18 cellular contexts compared by ENCODE assay signal in the genomic region with DNA sequence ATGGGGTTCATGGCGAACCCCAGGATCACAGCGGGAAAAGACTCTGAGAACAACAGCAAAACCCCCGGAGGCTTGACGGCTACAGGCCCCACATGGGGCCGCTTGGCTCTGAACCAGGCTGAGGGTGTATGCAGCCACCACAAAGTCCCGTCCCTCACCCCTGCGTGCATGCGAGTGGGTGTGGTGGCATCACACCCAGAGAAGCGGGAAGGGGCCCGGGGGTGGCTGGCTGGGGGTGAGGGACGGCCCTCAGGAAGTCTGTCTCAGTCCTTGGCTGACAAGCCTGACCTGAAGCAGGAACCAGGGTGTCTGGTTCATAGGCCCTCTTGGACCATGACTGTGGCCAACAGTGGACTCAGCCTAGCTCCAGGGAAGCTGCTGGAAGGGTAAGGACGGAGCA.
"Had no signal": no experiment of that assay in that cellular context is flagged by ENCODE, and none has a peak within 500 bp of the region (broad histone marks: within the 10 kb centered on the region; RNA-seq: fewer than 3 reads in every experiment).

No MANE protein-coding gene starts in this region.

- H3K4me3 Mint-ChIP-seq: activated CD4-positive, alpha-beta memory T cell treated with anti-CD3 and anti-CD28 coated beads, Interleukin-2, amount 10 ng/mL, durations not matched to agents 7 days and 5 days; activated naive CD4-positive, alpha-beta T cell treated with anti-CD3 and anti-CD28 coated beads, Interleukin-2, amount 50 U/mL, for 24 hours; activated T-cell treated with anti-CD3 and anti-CD28 coated beads, Interleukin-2, amount 50 U/mL, for 24 hours; naive thymus-derived CD8-positive, alpha-beta T cell; stimulated activated naive CD8-positive, alpha-beta T cell treated with anti-CD3 and anti-CD28 coated beads, Interleukin-15, Interleukin-2, amounts not matched to agents 100 ng/mL and 50 ng/mL, for 24 hours had no signal

- H3K27ac ChIP-seq: adrenal gland, cardiac muscle cell, esophagus muscularis mucosa, neutrophil, suprapubic skin, VCaP had no signal

- H3K27me3 Mint-ChIP-seq: activated CD4-positive, alpha-beta memory T cell treated with anti-CD3 and anti-CD28 coated beads, Interleukin-2, amount 10 ng/mL, durations not matched to agents 7 days and 5 days; activated naive CD4-positive, alpha-beta T cell treated with anti-CD3 and anti-CD28 coated beads, Interleukin-2, amount 50 U/mL, for 24 hours; activated T-cell treated with anti-CD3 and anti-CD28 coated beads, Interleukin-2, amount 50 U/mL, for 24 hours; naive thymus-derived CD8-positive, alpha-beta T cell; stimulated activated naive CD8-positive, alpha-beta T cell treated with anti-CD3 and anti-CD28 coated beads, Interleukin-15, Interleukin-2, amounts not matched to agents 100 ng/mL and 50 ng/mL, for 24 hours had no signal

- H3K27me3 ChIP-seq: adrenal gland, cardiac muscle cell, esophagus muscularis mucosa, neutrophil, suprapubic skin had no signal

- DNase-seq: activated CD4-positive, alpha-beta memory T cell treated with anti-CD3 and anti-CD28 coated beads, Interleukin-2, amount 10 ng/mL, durations not matched to agents 7 days and 5 days; activated CD4-positive, alpha-beta T cell treated with anti-CD3 and anti-CD28 coated beads for 1 hour; activated effector memory CD4-positive, alpha-beta T cell treated with Interleukin-2 at 50 U/mL for 16 hours; activated T-cell treated with anti-CD3 and anti-CD28 coated beads, Interleukin-2, amount 50 U/mL, for 24 hours; adrenal gland; left colon; mammary epithelial cell; retina; small intestine; trophoblast cell had no signal

- H3K9me3 Mint-ChIP-seq: activated CD4-positive, alpha-beta memory T cell treated with anti-CD3 and anti-CD28 coated beads, Interleukin-2, amount 10 ng/mL, durations not matched to agents 7 days and 5 days; activated naive CD4-positive, alpha-beta T cell treated with anti-CD3 and anti-CD28 coated beads, Interleukin-2, amount 50 U/mL, for 24 hours; activated T-cell treated with anti-CD3 and anti-CD28 coated beads, Interleukin-2, amount 50 U/mL, for 24 hours; naive thymus-derived CD8-positive, alpha-beta T cell; stimulated activated naive CD8-positive, alpha-beta T cell treated with anti-CD3 and anti-CD28 coated beads, Interleukin-15, Interleukin-2, amounts not matched to agents 100 ng/mL and 50 ng/mL, for 24 hours had no signal

- H3K4me1 ChIP-seq: adrenal gland had no signal

- H3K9me3 ChIP-seq: adrenal gland, esophagus muscularis mucosa, neutrophil, suprapubic skin had no signal

- H3K36me3 ChIP-seq: adrenal gland, cardiac muscle cell, neutrophil had no signal

- H3K4me3 ChIP-seq: adrenal gland, cardiac muscle cell, esophagus muscularis mucosa, suprapubic skin had no signal

- H3K4me1 Mint-ChIP-seq: activated CD4-positive, alpha-beta memory T cell treated with anti-CD3 and anti-CD28 coated beads, Interleukin-2, amount 10 ng/mL, durations not matched to agents 7 days and 5 days; activated naive CD4-positive, alpha-beta T cell treated with anti-CD3 and anti-CD28 coated beads, Interleukin-2, amount 50 U/mL, for 24 hours had no signal

- H3K27ac Mint-ChIP-seq: activated CD4-positive, alpha-beta memory T cell treated with anti-CD3 and anti-CD28 coated beads, Interleukin-2, amount 10 ng/mL, durations not matched to agents 7 days and 5 days; activated naive CD4-positive, alpha-beta T cell treated with anti-CD3 and anti-CD28 coated beads, Interleukin-2, amount 50 U/mL, for 24 hours; activated T-cell treated with anti-CD3 and anti-CD28 coated beads, Interleukin-2, amount 50 U/mL, for 24 hours; naive thymus-derived CD8-positive, alpha-beta T cell; stimulated activated naive CD8-positive, alpha-beta T cell treated with anti-CD3 and anti-CD28 coated beads, Interleukin-15, Interleukin-2, amounts not matched to agents 100 ng/mL and 50 ng/mL, for 24 hours had no signal
